Comparison of ENCODE assay signal across 1 cellular context in the genomic region with DNA sequence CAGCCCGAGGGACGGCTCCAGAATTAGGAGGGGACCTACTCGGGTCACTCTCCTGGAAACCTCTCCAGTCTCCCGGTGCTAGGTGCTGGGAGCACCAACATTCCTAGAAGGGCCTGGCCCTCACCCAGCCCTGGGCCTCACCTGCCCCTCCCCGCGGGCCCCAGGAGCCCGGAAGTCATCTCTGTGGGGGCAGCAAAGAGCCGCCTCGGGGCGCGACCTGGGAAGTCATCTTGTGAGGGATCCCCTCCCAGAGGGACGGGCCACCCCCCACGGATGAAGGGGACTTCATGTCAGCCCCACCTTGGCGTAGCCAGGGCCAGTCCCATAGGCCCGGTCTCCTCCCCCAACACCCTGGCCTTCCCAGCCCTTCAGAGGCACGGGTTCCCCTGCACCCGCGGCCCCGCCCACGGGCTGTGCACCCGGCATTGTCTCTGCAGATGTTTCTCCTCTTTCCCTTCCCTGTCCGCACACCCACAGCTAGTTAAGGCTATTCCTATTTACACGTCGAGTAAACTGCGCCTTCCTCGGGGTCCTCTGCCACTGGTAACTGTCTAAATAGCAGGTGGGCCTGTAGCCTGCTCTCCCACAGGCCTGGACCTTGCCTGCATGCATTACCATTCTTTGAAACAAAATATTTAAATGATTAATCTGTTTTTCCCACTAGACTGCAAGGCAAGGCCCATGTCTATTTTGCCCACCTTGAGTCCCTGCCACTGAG.
TF ChIP-seq lines count a peak whose summit lies in the region.

No MANE protein-coding gene starts in this region.

TF ChIP-seq in HepG2, 621 proteins besides CTCF, POLR2A, EP300 and RAD21 (continued from another document and continues in another):
- TF ChIP-seq, protein P1, sequence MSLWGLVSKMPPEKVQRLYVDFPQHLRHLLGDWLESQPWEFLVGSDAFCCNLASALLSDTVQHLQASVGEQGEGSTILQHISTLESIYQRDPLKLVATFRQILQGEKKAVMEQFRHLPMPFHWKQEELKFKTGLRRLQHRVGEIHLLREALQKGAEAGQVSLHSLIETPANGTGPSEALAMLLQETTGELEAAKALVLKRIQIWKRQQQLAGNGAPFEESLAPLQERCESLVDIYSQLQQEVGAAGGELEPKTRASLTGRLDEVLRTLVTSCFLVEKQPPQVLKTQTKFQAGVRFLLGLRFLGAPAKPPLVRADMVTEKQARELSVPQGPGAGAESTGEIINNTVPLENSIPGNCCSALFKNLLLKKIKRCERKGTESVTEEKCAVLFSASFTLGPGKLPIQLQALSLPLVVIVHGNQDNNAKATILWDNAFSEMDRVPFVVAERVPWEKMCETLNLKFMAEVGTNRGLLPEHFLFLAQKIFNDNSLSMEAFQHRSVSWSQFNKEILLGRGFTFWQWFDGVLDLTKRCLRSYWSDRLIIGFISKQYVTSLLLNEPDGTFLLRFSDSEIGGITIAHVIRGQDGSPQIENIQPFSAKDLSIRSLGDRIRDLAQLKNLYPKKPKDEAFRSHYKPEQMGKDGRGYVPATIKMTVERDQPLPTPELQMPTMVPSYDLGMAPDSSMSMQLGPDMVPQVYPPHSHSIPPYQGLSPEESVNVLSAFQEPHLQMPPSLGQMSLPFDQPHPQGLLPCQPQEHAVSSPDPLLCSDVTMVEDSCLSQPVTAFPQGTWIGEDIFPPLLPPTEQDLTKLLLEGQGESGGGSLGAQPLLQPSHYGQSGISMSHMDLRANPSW (CRISPR knock-in tag; IDR thresholded peaks at IDR 0.05; ENCODE audit: borderline replicate concordance) = no peak
- TF ChIP-seq, protein P2, sequence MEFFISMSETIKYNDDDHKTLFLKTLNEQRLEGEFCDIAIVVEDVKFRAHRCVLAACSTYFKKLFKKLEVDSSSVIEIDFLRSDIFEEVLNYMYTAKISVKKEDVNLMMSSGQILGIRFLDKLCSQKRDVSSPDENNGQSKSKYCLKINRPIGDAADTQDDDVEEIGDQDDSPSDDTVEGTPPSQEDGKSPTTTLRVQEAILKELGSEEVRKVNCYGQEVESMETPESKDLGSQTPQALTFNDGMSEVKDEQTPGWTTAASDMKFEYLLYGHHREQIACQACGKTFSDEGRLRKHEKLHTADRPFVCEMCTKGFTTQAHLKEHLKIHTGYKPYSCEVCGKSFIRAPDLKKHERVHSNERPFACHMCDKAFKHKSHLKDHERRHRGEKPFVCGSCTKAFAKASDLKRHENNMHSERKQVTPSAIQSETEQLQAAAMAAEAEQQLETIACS (CRISPR knock-in tag; IDR thresholded peaks at IDR 0.05) = no peak
- TF ChIP-seq KAT2B (IDR thresholded peaks at IDR 0.05; ENCODE audit: borderline replicate concordance, low read depth, low read length) = no peak
- TF ChIP-seq SOX6 (IDR thresholded peaks at IDR 0.05) = no peak
- TF ChIP-seq SOX6 (CRISPR knock-in tag; IDR thresholded peaks at IDR 0.05) = peak; percentile 55
- TF ChIP-seq TFDP1 (CRISPR knock-in tag; IDR thresholded peaks at IDR 0.05; ENCODE audit: borderline replicate concordance) = peak; percentile 10; the same call in 1 of the 2 replicates
- no peak for TF ChIP-seq MNT (IDR thresholded peaks at IDR 0.05)
- TF ChIP-seq, protein P3, sequence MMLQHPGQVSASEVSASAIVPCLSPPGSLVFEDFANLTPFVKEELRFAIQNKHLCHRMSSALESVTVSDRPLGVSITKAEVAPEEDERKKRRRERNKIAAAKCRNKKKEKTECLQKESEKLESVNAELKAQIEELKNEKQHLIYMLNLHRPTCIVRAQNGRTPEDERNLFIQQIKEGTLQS (CRISPR knock-in tag; IDR thresholded peaks at IDR 0.05) = no peak
- peak; percentile 6 for TF ChIP-seq PCBP2 (optimal IDR thresholded peaks at IDR 0.05; ENCODE audit: low read depth, low read length, poor library complexity, severe bottlenecking)
- TF ChIP-seq MEIS2 (CRISPR knock-in tag; IDR thresholded peaks at IDR 0.05) = peak; percentile 86; the same call in 1 of the 2 replicates
- TF ChIP-seq RXRB (CRISPR knock-in tag; IDR thresholded peaks at IDR 0.05; ENCODE audit: borderline replicate concordance) = peak; percentile 93; the same call in 1 of the 2 replicates
- no peak; the same call in 1 of the 2 replicates for TF ChIP-seq MTA1 (CRISPR knock-in tag; IDR thresholded peaks at IDR 0.05; ENCODE audit: borderline replicate concordance)
- peak; percentile 46; the same call in 1 of the 2 replicates for TF ChIP-seq POGZ (CRISPR knock-in tag; IDR thresholded peaks at IDR 0.05)
- TF ChIP-seq BORCS8-MEF2B (CRISPR knock-in tag; IDR thresholded peaks at IDR 0.05) = no peak
- peak; percentile 76 for TF ChIP-seq PITX1 (CRISPR knock-in tag; IDR thresholded peaks at IDR 0.05)
- no peak for TF ChIP-seq ADNP (CRISPR knock-in tag; IDR thresholded peaks at IDR 0.05)
- no peak for TF ChIP-seq IRX3 (CRISPR knock-in tag; IDR thresholded peaks at IDR 0.05; ENCODE audit: borderline replicate concordance, low read depth)
- peak; percentile 42; the same call in 1 of the 2 replicates for TF ChIP-seq KDM2A (CRISPR knock-in tag; IDR thresholded peaks at IDR 0.05; ENCODE audit: borderline replicate concordance, low read depth)
- TF ChIP-seq SMARCC2 (IDR thresholded peaks at IDR 0.05) = no peak
- TF ChIP-seq ZNF878 (CRISPR knock-in tag; IDR thresholded peaks at IDR 0.05) = 0 out of 2 replicates have a peak, but pooled peaks have one; percentile 11
- peak; percentile 92 for TF ChIP-seq ELF4 (CRISPR knock-in tag; IDR thresholded peaks at IDR 0.05; ENCODE audit: borderline replicate concordance)
- 0 out of 2 replicates have a peak, but pooled peaks have one; percentile 16 for TF ChIP-seq MTF2 (CRISPR knock-in tag; IDR thresholded peaks at IDR 0.05; ENCODE audit: borderline replicate concordance)
- TF ChIP-seq FOXA3 (CRISPR knock-in tag; IDR thresholded peaks at IDR 0.05) = peak; percentile 65; the same call in 1 of the 2 replicates
- peak; percentile 93 for TF ChIP-seq ZNF687 (CRISPR knock-in tag; IDR thresholded peaks at IDR 0.05)
- no peak for TF ChIP-seq ZXDC (CRISPR knock-in tag; IDR thresholded peaks at IDR 0.05)
- peak; percentile 21; the same call in 1 of the 2 replicates for TF ChIP-seq ARHGAP35 (CRISPR knock-in tag; IDR thresholded peaks at IDR 0.05; ENCODE audit: borderline replicate concordance)
- TF ChIP-seq HMG20B (CRISPR knock-in tag; conservative IDR thresholded peaks at IDR 0.05) = peak; percentile 80
- TF ChIP-seq ZNF678 (CRISPR knock-in tag; IDR thresholded peaks at IDR 0.05) = no peak
- TF ChIP-seq ZNF891 (CRISPR knock-in tag; IDR thresholded peaks at IDR 0.05) = no peak
- no peak; the same call in 1 of the 2 replicates for TF ChIP-seq ZBED4 (CRISPR knock-in tag; IDR thresholded peaks at IDR 0.05; ENCODE audit: borderline replicate concordance)
- TF ChIP-seq, protein P4, sequence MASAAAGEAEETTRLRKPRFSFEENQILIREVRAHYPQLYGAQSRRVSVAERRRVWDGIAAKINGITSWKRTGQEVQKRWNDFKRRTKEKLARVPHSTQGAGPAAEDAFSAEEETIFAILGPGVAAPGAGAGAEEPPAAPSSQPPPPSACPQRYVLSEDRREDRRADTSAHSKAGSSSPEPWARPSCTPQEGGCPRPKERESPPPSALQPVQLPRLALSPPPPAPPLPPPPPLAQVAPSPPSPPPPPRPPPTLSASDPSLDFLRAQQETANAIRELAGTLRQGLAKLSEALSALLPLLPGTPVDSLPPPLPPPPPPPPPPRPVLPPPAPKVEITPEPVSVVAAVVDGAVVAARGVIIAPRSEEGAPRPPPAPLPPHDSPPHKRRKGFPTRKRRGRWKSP (CRISPR knock-in tag; IDR thresholded peaks at IDR 0.05) = no peak
- TF ChIP-seq IRF2 (CRISPR knock-in tag; IDR thresholded peaks at IDR 0.05) = peak; percentile 62; the same call in 1 of the 2 replicates
